Comparison of ENCODE assay signal across 2 cellular contexts in the genomic region with DNA sequence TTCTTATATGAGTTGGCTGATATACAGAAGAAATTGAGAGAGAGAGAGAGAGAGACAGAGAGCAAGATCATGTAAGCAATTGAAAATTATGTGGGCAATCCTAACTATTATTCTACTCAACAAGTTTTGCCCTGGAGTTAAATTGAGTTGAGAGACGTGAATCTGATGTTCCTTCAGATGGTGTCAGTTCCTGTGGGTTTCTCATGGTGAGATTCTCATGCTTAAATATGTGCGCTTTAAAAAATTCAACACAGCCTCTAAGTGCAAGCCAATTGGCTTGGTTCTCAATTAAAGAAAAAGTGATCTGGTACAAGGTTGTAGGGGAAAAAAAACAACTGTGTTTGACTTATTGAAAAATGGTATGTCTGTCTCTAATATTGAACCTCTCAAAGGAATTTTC.
TF ChIP-seq lines count a peak whose summit lies in the region.

No MANE protein-coding gene starts in this region.

TF ChIP-seq in IMR-90, 13 proteins besides CTCF, POLR2A, EP300 and RAD21:
- no peak for TF ChIP-seq CEBPB (IDR thresholded peaks at IDR 0.05; ENCODE audit: low read depth, low read length)
- TF ChIP-seq, protein P1, sequence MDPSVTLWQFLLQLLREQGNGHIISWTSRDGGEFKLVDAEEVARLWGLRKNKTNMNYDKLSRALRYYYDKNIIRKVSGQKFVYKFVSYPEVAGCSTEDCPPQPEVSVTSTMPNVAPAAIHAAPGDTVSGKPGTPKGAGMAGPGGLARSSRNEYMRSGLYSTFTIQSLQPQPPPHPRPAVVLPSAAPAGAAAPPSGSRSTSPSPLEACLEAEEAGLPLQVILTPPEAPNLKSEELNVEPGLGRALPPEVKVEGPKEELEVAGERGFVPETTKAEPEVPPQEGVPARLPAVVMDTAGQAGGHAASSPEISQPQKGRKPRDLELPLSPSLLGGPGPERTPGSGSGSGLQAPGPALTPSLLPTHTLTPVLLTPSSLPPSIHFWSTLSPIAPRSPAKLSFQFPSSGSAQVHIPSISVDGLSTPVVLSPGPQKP (IDR thresholded peaks at IDR 0.05; ENCODE audit: borderline replicate concordance, low read depth, low read length), result no peak
- no peak for TF ChIP-seq MAZ (IDR thresholded peaks at IDR 0.05; ENCODE audit: borderline replicate concordance, low read depth, low read length)

TF ChIP-seq in endothelial cell of umbilical vein, 7 proteins besides CTCF, POLR2A, EP300 and RAD21:
- TF ChIP-seq EZH2 (IDR thresholded peaks at IDR 0.05; ENCODE audit: borderline replicate concordance, low read depth, low read length, severe bottlenecking), result no peak
- TF ChIP-seq GATA2 (IDR thresholded peaks at IDR 0.05; ENCODE audit: insufficient read depth, insufficient read length, low read depth, low read length), result no peak
- TF ChIP-seq, protein P2, sequence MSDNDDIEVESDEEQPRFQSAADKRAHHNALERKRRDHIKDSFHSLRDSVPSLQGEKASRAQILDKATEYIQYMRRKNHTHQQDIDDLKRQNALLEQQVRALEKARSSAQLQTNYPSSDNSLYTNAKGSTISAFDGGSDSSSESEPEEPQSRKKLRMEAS (IDR thresholded peaks at IDR 0.05; ENCODE audit: insufficient read depth, insufficient read length), result no peak
- no peak for TF ChIP-seq JUN (IDR thresholded peaks at IDR 0.05; ENCODE audit: borderline replicate concordance, insufficient read depth, insufficient read length, low read depth)
- TF ChIP-seq POLR2AphosphoS5 (IDR thresholded peaks at IDR 0.05; ENCODE audit: insufficient read depth, low read depth, low read length), result no peak
- TF ChIP-seq MYC (IDR thresholded peaks at IDR 0.05; ENCODE audit: low read depth, low read length), result no peak
- no peak for TF ChIP-seq FOS (IDR thresholded peaks at IDR 0.05; ENCODE audit: borderline replicate concordance, insufficient read depth, low read length)
